Comparison of ENCODE assay signal across 18 cellular contexts in genomic region chr1:245386321-245387002, GRCh38.
DNase-seq lines count a peak whose midpoint lies in the region; ATAC-seq and TF ChIP-seq lines count a peak whose summit lies in the region.
"Had no signal": no experiment of that assay in that cellular context is flagged by ENCODE, and none has a peak within 500 bp of the region (broad histone marks: within the 10 kb centered on the region; RNA-seq: fewer than 3 reads in every experiment).

No MANE protein-coding gene starts in this region.

- CTCF ChIA-PET in WTC11 (lab: Charles Lee) = interaction anchor here (0.6 to 3.7 kb wide), 2 partner anchors 176 to 230 kb away, joined by 3 to 14 read pairs; no protein-coding TSS in a partner anchor

- H2BK120ac ChIP-seq in trophoblast cell (ENCODE audit: insufficient read depth, low read length, poor library complexity) = no peak overlapping the region

- no peaks in the 10 kb centered on the region for H3K36me3 Mint-ChIP-seq in WTC11
- no peaks in the 10 kb centered on the region for H3K36me3 Mint-ChIP-seq in glutamatergic neuron (ENCODE audit: unreplicated experiment)
- H3K36me3 Mint-ChIP-seq: CD8-positive, alpha-beta T cell had no signal

- H3K9ac ChIP-seq in trophoblast cell (ENCODE audit: low read length) = no peak overlapping the region
- H3K9ac ChIP-seq: BLaER1 treated with 17β-estradiol and CSF1 and Interleukin-3, amounts not matched to agents 10 nM and 100 nM had no signal

- no peak overlapping the region for H2AFZ ChIP-seq in trophoblast cell (ENCODE audit: insufficient read depth, low read length, poor library complexity)

- H3K27me3 ChIP-seq in trophoblast cell (ENCODE audit: insufficient read depth, low read length) = no peaks in the 10 kb centered on the region
- H3K27me3 ChIP-seq: BLaER1 treated with 17β-estradiol and CSF1 and Interleukin-3, amounts not matched to agents 10 nM and 100 nM had no signal

- POLR2A ChIA-PET in WTC11 (lab: Charles Lee) = no interaction called here

- H3K4ac ChIP-seq in trophoblast cell (ENCODE audit: low read depth, low read length) = no peak overlapping the region

- no peaks in the 10 kb centered on the region for H3K9me3 ChIP-seq in trophoblast cell (ENCODE audit: insufficient read depth, low read depth, low read length)
- H3K9me3 ChIP-seq: BLaER1 treated with 17β-estradiol and CSF1 and Interleukin-3, amounts not matched to agents 10 nM and 100 nM had no signal

- peaks cover 0 to 2% of the 10 kb centered on the region in 2 experiments for H3K36me3 ChIP-seq in trophoblast cell (ENCODE audit: control insufficient read depth in 1 of 2, insufficient read depth in 2 of 2, low read length in 2 of 2)
- H3K36me3 ChIP-seq: BLaER1 treated with 17β-estradiol and CSF1 and Interleukin-3, amounts not matched to agents 10 nM and 100 nM had no signal

- H4K12ac ChIP-seq in trophoblast cell (ENCODE audit: low read depth, low read length) = no peak overlapping the region

- peak overlapping the region; percentile 27; the same call in 1 of the 2 replicates for H3K27ac Mint-ChIP-seq in WTC11
- H3K27ac Mint-ChIP-seq in glutamatergic neuron (ENCODE audit: unreplicated experiment) = no peak overlapping the region
- H3K27ac Mint-ChIP-seq: B cell; CD8-positive, alpha-beta T cell; HFFc6 had no signal

- no peak overlapping the region for H2BK5ac ChIP-seq in trophoblast cell (ENCODE audit: low read depth, low read length, poor library complexity)

- H4K8ac ChIP-seq in trophoblast cell (ENCODE audit: low read depth, low read length) = no peak overlapping the region

- H3K79me2 ChIP-seq in trophoblast cell (ENCODE audit: control insufficient read depth, insufficient read depth, low read length, poor library complexity) = no peaks in the 10 kb centered on the region

- WGBS in trophoblast cell (ENCODE audit: extremely low coverage, insufficient coverage, insufficient read length) = no CpG with 5 or more reads among the region's 11 CpGs

- no peak for ATAC-seq in WTC11
- ATAC-seq: CD8-positive, alpha-beta T cell; HCT116; HepG2 had no signal

- H2AK5ac ChIP-seq in trophoblast cell (ENCODE audit: low read length) = no peak overlapping the region

- H3K4me3 Mint-ChIP-seq in WTC11 (no peak overlapping the region), glutamatergic neuron (ENCODE audit: unreplicated experiment) (no peak overlapping the region)
- H3K4me3 Mint-ChIP-seq: B cell; CD8-positive, alpha-beta T cell; HFFc6 had no signal

- no peak overlapping the region for H3K27ac ChIP-seq in trophoblast cell (ENCODE audit: low read depth, low read length)
- H3K27ac ChIP-seq: BLaER1 treated with 17β-estradiol and CSF1 and Interleukin-3, amounts not matched to agents 10 nM and 100 nM had no signal

- no peak overlapping the region for H3K4me3 ChIP-seq in trophoblast cell (ENCODE audit: low read depth, low read length)
- H3K4me3 ChIP-seq: BLaER1 treated with 17β-estradiol and CSF1 and Interleukin-3, amounts not matched to agents 10 nM and 100 nM had no signal

- H3K27me3 Mint-ChIP-seq in WTC11 (ENCODE audit: low read depth) = no peaks in the 10 kb centered on the region
- peaks cover 3% of the 10 kb centered on the region for H3K27me3 Mint-ChIP-seq in glutamatergic neuron (ENCODE audit: unreplicated experiment)

- no peak overlapping the region for H4K91ac ChIP-seq in trophoblast cell (ENCODE audit: low read depth, low read length)

- peaks cover 11% of the 10 kb centered on the region for H3K79me1 ChIP-seq in trophoblast cell (ENCODE audit: low read length)

- DNase-seq in NCI-H146 (lab: John Stamatoyannopoulos, UW) (peak; percentile 26), WTC11 (ENCODE audit: low spot score) (no peak), left kidney (ENCODE audit: low read depth, low spot score) (peak; percentile 59), trophoblast cell (no peak), glutamatergic neuron (no peak), putamen (ENCODE audit: low spot score) (no peak)
- no peak for DNase-seq in stimulated activated CD4-positive, alpha-beta T cell treated with anti-CD3 and anti-CD28 coated beads, Interleukin-4, amount 100 ng/mL, for 24 hours
- DNase-seq: Calu3; CD8-positive, alpha-beta T cell; DMS79 treated with DMSO at 0.1 percent for 48 hours; GF-D8; GOT3; H7; HFFc6 had no signal

- H3K4me1 Mint-ChIP-seq in WTC11 (peaks cover 25% of the 10 kb centered on the region), glutamatergic neuron (ENCODE audit: low read depth, unreplicated experiment) (peaks cover 6% of the 10 kb centered on the region)
- H3K4me1 Mint-ChIP-seq: B cell had no signal

- peak overlapping the region; percentile 37 for H3K18ac ChIP-seq in trophoblast cell (ENCODE audit: low read length)

- TF ChIP-seq CTCF in WTC11 (IDR thresholded peaks at IDR 0.05) (no peak), glutamatergic neuron (IDR thresholded peaks at IDR 0.05; ENCODE audit: partially characterized antibody, unreplicated experiment) (no peak)

- H3K4me1 ChIP-seq in trophoblast cell (ENCODE audit: control insufficient read depth in 1 of 2, insufficient read depth in 2 of 2, low read length in 2 of 2) = peaks cover 8 to 12% of the 10 kb centered on the region in 2 experiments
- H3K4me1 ChIP-seq: BLaER1 treated with 17β-estradiol and CSF1 and Interleukin-3, amounts not matched to agents 10 nM and 100 nM had no signal

- no peaks in the 10 kb centered on the region for H3K9me3 Mint-ChIP-seq in WTC11
- H3K9me3 Mint-ChIP-seq in glutamatergic neuron (ENCODE audit: unreplicated experiment) = peaks cover under 1% of the 10 kb centered on the region
- H3K9me3 Mint-ChIP-seq: CD8-positive, alpha-beta T cell; HFFc6 had no signal

- no peak overlapping the region for H3K4me2 ChIP-seq in trophoblast cell (ENCODE audit: low read length)
- H3K4me2 ChIP-seq: BLaER1 treated with 17β-estradiol and CSF1 and Interleukin-3, amounts not matched to agents 10 nM and 100 nM had no signal

- no peak overlapping the region for H3K23ac ChIP-seq in trophoblast cell (ENCODE audit: low read length)

- H3K14ac ChIP-seq in trophoblast cell (ENCODE audit: low read length) = no peak overlapping the region

- peak overlapping the region; percentile 82 for H2BK12ac ChIP-seq in trophoblast cell (ENCODE audit: low read length)

TF ChIP-seq in WTC11, 78 proteins besides CTCF, POLR2A, EP300 and RAD21:
- no peak for TF ChIP-seq CREB1 (CRISPR knock-in tag; IDR thresholded peaks at IDR 0.05)
- no peak for TF ChIP-seq FOXK1 (CRISPR knock-in tag; IDR thresholded peaks at IDR 0.05)
- TF ChIP-seq GABPB1 (CRISPR knock-in tag; IDR thresholded peaks at IDR 0.05) = no peak
- no peak for TF ChIP-seq E2F4 (CRISPR knock-in tag; IDR thresholded peaks at IDR 0.05; ENCODE audit: borderline replicate concordance, low read depth)
- no peak for TF ChIP-seq SMAD4 (CRISPR knock-in tag; IDR thresholded peaks at IDR 0.05)
- no peak for TF ChIP-seq ZNF532 (CRISPR knock-in tag; IDR thresholded peaks at IDR 0.05; ENCODE audit: borderline replicate concordance)
- TF ChIP-seq ZNF396 (CRISPR knock-in tag; IDR thresholded peaks at IDR 0.05; ENCODE audit: borderline replicate concordance) = no peak
- no peak for TF ChIP-seq SMAD3 (CRISPR knock-in tag; IDR thresholded peaks at IDR 0.05; ENCODE audit: borderline replicate concordance)
- TF ChIP-seq MAX (CRISPR knock-in tag; IDR thresholded peaks at IDR 0.05) = no peak
- no peak for TF ChIP-seq ZNF232 (CRISPR knock-in tag; IDR thresholded peaks at IDR 0.05)

Comparison
In these comparisons a context has a peak if more than half of its experiments do, and no peak if none do; other contexts are left out.
1. DNase-seq: peak in NCI-H146 (single experiment) and left kidney (single experiment); none in WTC11 (single experiment), trophoblast cell (0 of 2), glutamatergic neuron (single experiment), stimulated activated CD4-positive, alpha-beta T cell treated with anti-CD3 and anti-CD28 coated beads, Interleukin-4, amount 100 ng/mL, for 24 hours (single experiment) and putamen (single experiment).